Comparison of ENCODE assay signal across 16 cellular contexts in the genomic region with DNA sequence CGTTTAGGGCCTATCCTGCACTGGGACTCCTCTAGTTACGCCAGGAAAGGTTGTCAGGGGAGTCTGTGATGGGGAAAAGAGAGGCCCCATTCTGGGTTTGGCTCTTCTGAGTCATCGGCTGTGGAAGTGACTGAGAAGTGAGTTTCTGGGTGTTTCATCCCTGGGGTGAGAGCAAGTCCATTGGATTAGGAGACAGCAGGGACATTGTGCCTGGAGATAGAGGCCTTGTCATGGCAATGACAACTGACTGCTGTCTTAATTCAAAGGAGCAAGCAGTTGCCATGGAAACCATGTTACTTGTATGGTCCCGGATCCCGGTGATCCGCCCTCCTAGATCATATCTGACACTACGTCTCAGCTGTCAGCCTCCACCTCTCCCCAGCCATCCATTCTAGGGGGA. TPM values are rescaled to one million over a fixed set of nuclear protein-coding genes. Genes with fewer than 3 reads are reported as not detected.
A peak's percentile ranks its signal among the peaks of the same experiment; 100 is the strongest.
DNase-seq lines count a peak whose midpoint lies in the region; ATAC-seq and TF ChIP-seq lines count a peak whose summit lies in the region.
"Had no signal": no experiment of that assay in that cellular context is flagged by ENCODE, and none has a peak within 500 bp of the region (broad histone marks: within the 10 kb centered on the region; RNA-seq: fewer than 3 reads in every experiment).

No MANE protein-coding gene starts in this region.

- TF ChIP-seq CTCF in endothelial cell (IDR thresholded peaks at IDR 0.05; ENCODE audit: unreplicated experiment) = no peak

- ATAC-seq in activated T-cell treated with anti-CD3 and anti-CD28 coated beads, Interleukin-2, amount 50 U/mL, for 72 hours (replicated peaks in 1 of 2) = peak; percentile 33 to 68
- ATAC-seq: Panc1 had no signal

- peak in 1 of 2 donors; percentile 21 for DNase-seq in activated T-cell treated with anti-CD3 and anti-CD28 coated beads, Interleukin-2, amount 50 U/mL, for 72 hours
- DNase-seq in activated T-cell treated with anti-CD3 and anti-CD28 coated beads for 4 hours (no peak), HPDE6-E6E7 (ENCODE audit: extremely low spot score) (peak; percentile 36), retina (peak; percentile 17), SHP77 (lab: John Stamatoyannopoulos, UW) (no peak), endothelial cell (ENCODE audit: low spot score) (no peak)
- DNase-seq in activated T-helper 1 cell treated with anti-CD3 and anti-CD28 coated beads, Interleukin-12 subunit alpha, Interleukin-12 subunit beta, Interleukin-2, Interleukin-4 antibody, amounts not matched to agents 30 ng/mL and 10 ng/mL and 1 ng/mL, durations not matched to agents 14 hours and 24 hours and 36 hours (ENCODE audit: low spot score) = no peak
- DNase-seq: activated CD8-positive, alpha-beta memory T cell treated with anti-CD3 and anti-CD28 coated beads, Interleukin-2, amount 50 U/mL, for 48 hours; activated naive CD8-positive, alpha-beta T cell treated with anti-CD3 and anti-CD28 coated beads, Interleukin-2, amount 10 ng/mL, durations not matched to agents 7 days and 5 days; dorsolateral prefrontal cortex; islet precursor cell; MG63; midbrain; NCI-H187 treated with DMSO at 0.1 percent for 48 hours; NCI-H524 treated with DMSO at 0.1 percent for 48 hours had no signal

- peak overlapping the region; percentile 70 for H3K27ac Mint-ChIP-seq in activated T-cell treated with anti-CD3 and anti-CD28 coated beads, Interleukin-2, amount 50 U/mL, for 72 hours
- peak overlapping the region; percentile 29 for H3K27ac Mint-ChIP-seq in activated T-helper 1 cell treated with anti-CD3 and anti-CD28 coated beads, Interleukin-12 subunit alpha, Interleukin-12 subunit beta, Interleukin-2, Interleukin-4 antibody, amounts not matched to agents 30 ng/mL and 10 ng/mL and 1 ng/mL, durations not matched to agents 14 hours and 24 hours and 36 hours
- H3K27ac Mint-ChIP-seq in endothelial cell (ENCODE audit: unreplicated experiment) = no peak overlapping the region

- H3K9me3 Mint-ChIP-seq in activated T-cell treated with anti-CD3 and anti-CD28 coated beads, Interleukin-2, amount 50 U/mL, for 72 hours = no peaks in the 10 kb centered on the region
- no peaks in the 10 kb centered on the region for H3K9me3 Mint-ChIP-seq in activated T-helper 1 cell treated with anti-CD3 and anti-CD28 coated beads, Interleukin-12 subunit alpha, Interleukin-12 subunit beta, Interleukin-2, Interleukin-4 antibody, amounts not matched to agents 30 ng/mL and 10 ng/mL and 1 ng/mL, durations not matched to agents 14 hours and 24 hours and 36 hours
- H3K9me3 Mint-ChIP-seq in endothelial cell (ENCODE audit: unreplicated experiment) = no peaks in the 10 kb centered on the region
- H3K9me3 Mint-ChIP-seq: activated naive CD8-positive, alpha-beta T cell treated with anti-CD3 and anti-CD28 coated beads, Interleukin-2, amount 10 ng/mL, durations not matched to agents 7 days and 5 days had no signal

- intact Hi-C loops in activated T-helper 1 cell treated with anti-CD3 and anti-CD28 coated beads, Interleukin-12 subunit alpha, Interleukin-12 subunit beta, Interleukin-2, Interleukin-4 antibody, amounts not matched to agents 30 ng/mL and 10 ng/mL and 1 ng/mL, durations not matched to agents 14 hours and 24 hours and 36 hours (cut with micrococcal nuclease) = no loop called here

- peaks cover 12% of the 10 kb centered on the region for H3K27me3 Mint-ChIP-seq in activated T-cell treated with anti-CD3 and anti-CD28 coated beads, Interleukin-2, amount 50 U/mL, for 72 hours (ENCODE audit: low read depth)
- H3K27me3 Mint-ChIP-seq in activated T-helper 1 cell treated with anti-CD3 and anti-CD28 coated beads, Interleukin-12 subunit alpha, Interleukin-12 subunit beta, Interleukin-2, Interleukin-4 antibody, amounts not matched to agents 30 ng/mL and 10 ng/mL and 1 ng/mL, durations not matched to agents 14 hours and 24 hours and 36 hours (ENCODE audit: insufficient read depth) = peaks cover 11% of the 10 kb centered on the region
- peaks cover 6% of the 10 kb centered on the region for H3K27me3 Mint-ChIP-seq in endothelial cell (ENCODE audit: unreplicated experiment)

- H3K4me3 Mint-ChIP-seq in activated T-cell treated with anti-CD3 and anti-CD28 coated beads, Interleukin-2, amount 50 U/mL, for 72 hours = peak overlapping the region in 1 of 2 donors; percentile 12
- no peak overlapping the region for H3K4me3 Mint-ChIP-seq in activated T-helper 1 cell treated with anti-CD3 and anti-CD28 coated beads, Interleukin-12 subunit alpha, Interleukin-12 subunit beta, Interleukin-2, Interleukin-4 antibody, amounts not matched to agents 30 ng/mL and 10 ng/mL and 1 ng/mL, durations not matched to agents 14 hours and 24 hours and 36 hours
- no peak overlapping the region for H3K4me3 Mint-ChIP-seq in endothelial cell (ENCODE audit: unreplicated experiment)
- H3K4me3 Mint-ChIP-seq: activated naive CD8-positive, alpha-beta T cell treated with anti-CD3 and anti-CD28 coated beads, Interleukin-2, amount 10 ng/mL, durations not matched to agents 7 days and 5 days had no signal

- peaks cover 3 to 10% of the 10 kb centered on the region in 2 donors for H3K36me3 Mint-ChIP-seq in activated T-cell treated with anti-CD3 and anti-CD28 coated beads, Interleukin-2, amount 50 U/mL, for 72 hours (ENCODE audit: insufficient read depth in 2 of 2)
- H3K36me3 Mint-ChIP-seq in activated T-helper 1 cell treated with anti-CD3 and anti-CD28 coated beads, Interleukin-12 subunit alpha, Interleukin-12 subunit beta, Interleukin-2, Interleukin-4 antibody, amounts not matched to agents 30 ng/mL and 10 ng/mL and 1 ng/mL, durations not matched to agents 14 hours and 24 hours and 36 hours (ENCODE audit: low read depth) = peaks cover 37% of the 10 kb centered on the region
- peaks cover 10% of the 10 kb centered on the region for H3K36me3 Mint-ChIP-seq in endothelial cell (ENCODE audit: low read depth, unreplicated experiment)

- peaks cover 22% of the 10 kb centered on the region for H3K4me1 Mint-ChIP-seq in activated T-cell treated with anti-CD3 and anti-CD28 coated beads, Interleukin-2, amount 50 U/mL, for 72 hours (ENCODE audit: low read depth)
- peaks cover 54% of the 10 kb centered on the region for H3K4me1 Mint-ChIP-seq in activated T-helper 1 cell treated with anti-CD3 and anti-CD28 coated beads, Interleukin-12 subunit alpha, Interleukin-12 subunit beta, Interleukin-2, Interleukin-4 antibody, amounts not matched to agents 30 ng/mL and 10 ng/mL and 1 ng/mL, durations not matched to agents 14 hours and 24 hours and 36 hours (ENCODE audit: low read depth)
- no peaks in the 10 kb centered on the region for H3K4me1 Mint-ChIP-seq in endothelial cell (ENCODE audit: unreplicated experiment)

RNA-seq across cellular contexts. Expression of a gene that starts 34.4 kb away (rescaled TPM):
- total RNA-seq in activated T-cell treated with anti-CD3 and anti-CD28 coated beads, Interleukin-2, amount 50 U/mL, for 72 hours = 10 to 100 TPM; 33.4 to 37.4 TPM
- total RNA-seq in activated T-helper 1 cell treated with anti-CD3 and anti-CD28 coated beads, Interleukin-12 subunit alpha, Interleukin-12 subunit beta, Interleukin-2, Interleukin-4 antibody, amounts not matched to agents 30 ng/mL and 10 ng/mL and 1 ng/mL, durations not matched to agents 14 hours and 24 hours and 36 hours = 43.8 and 45.6 TPM in 2 replicates
- 4.1 TPM for total RNA-seq in endothelial cell (ENCODE audit: unreplicated experiment)

Comparison
In these comparisons a context has a peak if more than half of its experiments do, and no peak if none do; other contexts are left out.
1. DNase-seq: peak in HPDE6-E6E7 (single experiment) and retina (single experiment); none in activated T-cell treated with anti-CD3 and anti-CD28 coated beads for 4 hours (single experiment), activated T-helper 1 cell treated with anti-CD3 and anti-CD28 coated beads, Interleukin-12 subunit alpha, Interleukin-12 subunit beta, Interleukin-2, Interleukin-4 antibody, amounts not matched to agents 30 ng/mL and 10 ng/mL and 1 ng/mL, durations not matched to agents 14 hours and 24 hours and 36 hours (single experiment), SHP77 (0 of 2) and endothelial cell (single experiment).